Comparison of ENCODE assay signal across 29 cellular contexts in genomic region chr3:67907735-67908134, GRCh38.
"Had no signal": no experiment of that assay in that cellular context is flagged by ENCODE, and none has a peak within 500 bp of the region (broad histone marks: within the 10 kb centered on the region; RNA-seq: fewer than 3 reads in every experiment).

No MANE protein-coding gene starts in this region.

- H3K36me3 Mint-ChIP-seq: activated CD4-positive, alpha-beta memory T cell treated with anti-CD3 and anti-CD28 coated beads for 36 hours; activated CD8-positive, alpha-beta memory T cell treated with anti-CD3 and anti-CD28 coated beads, Interleukin-2, amount 10 ng/mL, durations not matched to agents 7 days and 5 days; activated naive CD4-positive, alpha-beta T cell treated with anti-CD3 and anti-CD28 coated beads, Interleukin-2, amount 50 U/mL, for 24 hours had no signal

- H3K9me3 ChIP-seq: gastrocnemius medialis had no signal

- H3K4me1 Mint-ChIP-seq: activated CD4-positive, alpha-beta T cell treated with anti-CD3 and anti-CD28 coated beads, Interleukin-2, amount 10 ng/mL, durations not matched to agents 24 days and 14 days; central memory CD8-positive, alpha-beta T cell had no signal

- H3K27ac Mint-ChIP-seq: activated CD4-positive, alpha-beta memory T cell treated with anti-CD3 and anti-CD28 coated beads for 36 hours; activated CD4-positive, alpha-beta T cell treated with anti-CD3 and anti-CD28 coated beads for 36 hours; activated CD4-positive, alpha-beta T cell treated with anti-CD3 and anti-CD28 coated beads, Interleukin-2, amount 10 ng/mL, durations not matched to agents 24 days and 14 days; activated CD8-positive, alpha-beta memory T cell treated with anti-CD3 and anti-CD28 coated beads, Interleukin-2, amount 10 ng/mL, durations not matched to agents 7 days and 5 days; activated CD8-positive, alpha-beta T cell treated with anti-CD3 and anti-CD28 coated beads, Interleukin-2, amount 10 ng/mL, durations not matched to agents 7 days and 5 days; activated naive CD4-positive, alpha-beta T cell treated with anti-CD3 and anti-CD28 coated beads for 36 hours; activated naive CD4-positive, alpha-beta T cell treated with anti-CD3 and anti-CD28 coated beads, Interleukin-2, amount 50 U/mL, for 24 hours; activated T-helper 1 cell treated with anti-CD3 and anti-CD28 coated beads, Interleukin-12 subunit alpha, Interleukin-12 subunit beta, Interleukin-2, Interleukin-4 antibody, amounts not matched to agents 30 ng/mL and 10 ng/mL and 1 ng/mL, durations not matched to agents 14 hours and 24 hours and 36 hours; activated T-helper 2 cell treated with anti-CD3 and anti-CD28 coated beads, Interferon-gamma antibody, Interleukin-2, Interleukin-4, amounts not matched to agents 10 μg/mL and 5 μg/mL and 100 μg/mL, durations not matched to agents 14 hours and 24 hours and 36 hours; dendritic cell treated with granulocyte-macrophage colony-stimulating factor and Interleukin-4, amounts not matched to agents 40 ng/mL and 50 ng/mL, for 4 days; endodermal cell had no signal

- H3K27me3 ChIP-seq: brain microvascular endothelial cell, gastrocnemius medialis had no signal

- H3K27me3 Mint-ChIP-seq: activated CD4-positive, alpha-beta memory T cell treated with anti-CD3 and anti-CD28 coated beads for 36 hours; activated CD4-positive, alpha-beta T cell treated with anti-CD3 and anti-CD28 coated beads, Interleukin-2, amount 10 ng/mL, durations not matched to agents 24 days and 14 days; activated naive CD4-positive, alpha-beta T cell treated with anti-CD3 and anti-CD28 coated beads, Interleukin-2, amount 50 U/mL, for 24 hours; dendritic cell treated with granulocyte-macrophage colony-stimulating factor and Interleukin-4, amounts not matched to agents 40 ng/mL and 50 ng/mL, for 4 days had no signal

- H3K9me3 Mint-ChIP-seq: activated CD4-positive, alpha-beta T cell treated with anti-CD3 and anti-CD28 coated beads, Interleukin-2, amount 10 ng/mL, durations not matched to agents 24 days and 14 days; activated naive CD4-positive, alpha-beta T cell treated with anti-CD3 and anti-CD28 coated beads, Interleukin-2, amount 50 U/mL, for 24 hours; activated T-helper 1 cell treated with anti-CD3 and anti-CD28 coated beads, Interleukin-12 subunit alpha, Interleukin-12 subunit beta, Interleukin-2, Interleukin-4 antibody, amounts not matched to agents 30 ng/mL and 10 ng/mL and 1 ng/mL, durations not matched to agents 14 hours and 24 hours and 36 hours; activated T-helper 2 cell treated with anti-CD3 and anti-CD28 coated beads, Interferon-gamma antibody, Interleukin-2, Interleukin-4, amounts not matched to agents 10 μg/mL and 5 μg/mL and 100 μg/mL, durations not matched to agents 14 hours and 24 hours and 36 hours; central memory CD8-positive, alpha-beta T cell; dendritic cell treated with granulocyte-macrophage colony-stimulating factor and Interleukin-4, amounts not matched to agents 40 ng/mL and 50 ng/mL, for 4 days had no signal

- H3K4me1 ChIP-seq: gastrocnemius medialis had no signal

- H3K4me3 Mint-ChIP-seq: activated CD4-positive, alpha-beta memory T cell treated with anti-CD3 and anti-CD28 coated beads for 36 hours; activated CD4-positive, alpha-beta T cell treated with anti-CD3 and anti-CD28 coated beads for 36 hours; activated CD4-positive, alpha-beta T cell treated with anti-CD3 and anti-CD28 coated beads, Interleukin-2, amount 10 ng/mL, durations not matched to agents 24 days and 14 days; activated CD8-positive, alpha-beta memory T cell treated with anti-CD3 and anti-CD28 coated beads, Interleukin-2, amount 10 ng/mL, durations not matched to agents 7 days and 5 days; activated CD8-positive, alpha-beta T cell treated with anti-CD3 and anti-CD28 coated beads, Interleukin-2, amount 10 ng/mL, durations not matched to agents 7 days and 5 days; activated naive CD4-positive, alpha-beta T cell treated with anti-CD3 and anti-CD28 coated beads for 36 hours; activated naive CD4-positive, alpha-beta T cell treated with anti-CD3 and anti-CD28 coated beads, Interleukin-2, amount 50 U/mL, for 24 hours; activated T-helper 1 cell treated with anti-CD3 and anti-CD28 coated beads, Interleukin-12 subunit alpha, Interleukin-12 subunit beta, Interleukin-2, Interleukin-4 antibody, amounts not matched to agents 30 ng/mL and 10 ng/mL and 1 ng/mL, durations not matched to agents 14 hours and 24 hours and 36 hours; central memory CD8-positive, alpha-beta T cell; dendritic cell treated with granulocyte-macrophage colony-stimulating factor and Interleukin-4, amounts not matched to agents 40 ng/mL and 50 ng/mL, for 4 days; endodermal cell had no signal

- H3K36me3 ChIP-seq: brain microvascular endothelial cell, gastrocnemius medialis had no signal

- DNase-seq: activated CD4-positive, alpha-beta memory T cell treated with anti-CD3 and anti-CD28 coated beads for 36 hours; activated CD4-positive, alpha-beta T cell treated with anti-CD3 and anti-CD28 coated beads for 36 hours; activated CD4-positive, alpha-beta T cell treated with anti-CD3 and anti-CD28 coated beads, Interleukin-2, amount 10 ng/mL, durations not matched to agents 24 days and 14 days; activated CD4-positive, CD25-positive, alpha-beta regulatory T cell; activated CD4-positive, CD25-positive, alpha-beta regulatory T cell treated with anti-CD3 and anti-CD28 coated beads, Interleukin-2, amount 50 U/mL, for 72 hours; activated CD8-positive, alpha-beta memory T cell treated with anti-CD3 and anti-CD28 coated beads, Interleukin-2, amount 10 ng/mL, durations not matched to agents 7 days and 5 days; activated CD8-positive, alpha-beta memory T cell treated with anti-CD3 and anti-CD28 coated beads, Interleukin-2, amount 50 U/mL, for 4 hours; activated CD8-positive, alpha-beta T cell treated with anti-CD3 and anti-CD28 coated beads, Interleukin-2, amount 10 ng/mL, durations not matched to agents 7 days and 5 days; activated effector memory CD4-positive, alpha-beta T cell treated with anti-CD3 and anti-CD28 coated beads, Interleukin-2, amount 50 U/mL, for 16 hours; activated naive CD4-positive, alpha-beta T cell treated with anti-CD3 and anti-CD28 coated beads for 36 hours; activated T-cell treated with anti-CD3 and anti-CD28 coated beads, Interleukin-2, amount 50 U/mL, for 1 hour; activated T-cell treated with anti-CD3 and anti-CD28 coated beads, Interleukin-2, amount 50 U/mL, for 48 hours; amniotic stem cell; anterior cingulate cortex; brain microvascular endothelial cell; dorsolateral prefrontal cortex; effector memory CD4-positive, alpha-beta T cell; endodermal cell; foreskin fibroblast; gastrocnemius medialis; glutamatergic neuron; T-helper 2 cell had no signal

- H3K4me3 ChIP-seq: coronary artery, dorsolateral prefrontal cortex, gastrocnemius medialis had no signal

- H3K27ac ChIP-seq: brain microvascular endothelial cell, coronary artery, dorsolateral prefrontal cortex, gastrocnemius medialis had no signal

- ATAC-seq: activated CD4-positive, alpha-beta T cell treated with anti-CD3 and anti-CD28 coated beads for 36 hours; activated CD8-positive, alpha-beta memory T cell treated with anti-CD3 and anti-CD28 coated beads, Interleukin-2, amount 10 ng/mL, durations not matched to agents 7 days and 5 days; activated CD8-positive, alpha-beta T cell treated with anti-CD3 and anti-CD28 coated beads, Interleukin-2, amount 10 ng/mL, durations not matched to agents 7 days and 5 days; esophagus mucosa; gastrocnemius medialis had no signal
